Comparison of ENCODE assay signal across 9 cellular contexts in the genomic region with DNA sequence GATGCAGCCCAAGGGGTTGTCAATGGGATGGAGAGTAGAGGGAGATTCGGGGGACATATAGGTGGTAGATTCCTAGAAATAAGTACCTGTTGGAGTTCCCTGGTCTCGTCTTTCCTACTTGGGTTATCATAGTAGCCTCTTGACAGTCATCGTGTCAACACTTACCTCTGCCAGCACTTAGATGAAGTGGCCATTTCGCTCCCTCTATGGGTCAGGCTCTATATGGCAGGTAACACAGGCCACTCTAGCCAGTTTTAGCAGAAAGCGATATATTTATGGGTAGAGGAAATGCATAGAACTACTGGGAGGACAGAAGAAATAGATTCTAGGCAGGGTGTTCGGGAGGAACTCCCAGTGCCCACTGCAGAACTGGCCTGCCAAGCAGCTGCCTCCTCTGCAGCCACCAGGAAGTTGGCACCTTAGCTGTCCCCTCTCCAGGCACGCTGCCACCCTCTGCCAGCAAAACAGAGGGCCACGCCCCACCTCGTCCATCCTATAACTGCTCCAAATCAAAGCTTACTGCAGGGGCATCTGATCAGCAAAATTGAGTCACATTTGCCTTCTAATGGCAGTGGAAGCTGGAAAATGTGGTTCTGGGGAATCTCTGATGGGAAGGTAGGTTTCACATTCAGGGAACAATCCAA.
DNase-seq lines count a peak whose midpoint lies in the region; ATAC-seq and TF ChIP-seq lines count a peak whose summit lies in the region.
"Had no signal": no experiment of that assay in that cellular context is flagged by ENCODE, and none has a peak within 500 bp of the region (broad histone marks: within the 10 kb centered on the region; RNA-seq: fewer than 3 reads in every experiment).

No MANE protein-coding gene starts in this region.

- H3K27me3 ChIP-seq in H7 (ENCODE audit: control insufficient read depth, insufficient read depth, low read length) (no peaks in the 10 kb centered on the region; the same call in 1 of the 2 replicates), PC-3 (ENCODE audit: low read length) (no peaks in the 10 kb centered on the region), lower lobe of right lung (ENCODE audit: low read depth) (no peaks in the 10 kb centered on the region)

- no peak for DNase-seq in GM10266 (ENCODE audit: extremely low spot score)
- peak; percentile 35 for DNase-seq in H7
- peak; percentile 60 for DNase-seq in PC-3
- peak; percentile 47 for DNase-seq in lower lobe of right lung
- no peak for DNase-seq in H4 (ENCODE audit: low spot score)
- DNase-seq in EL, result no peak
- DNase-seq: stomach had no signal

- CTCF ChIA-PET in PC-3 (lab: Charles Lee), result interaction anchor here (0.6 to 1.5 kb wide), 3 partner anchors 24 to 353 kb away, joined by 3 to 8 read pairs (median 3); no protein-coding TSS in a partner anchor

- no peak overlapping the region for H3K9ac ChIP-seq in PC-3 (ENCODE audit: low read length)

- TF ChIP-seq CTCF in GM10266 (IDR thresholded peaks at IDR 0.05; ENCODE audit: control insufficient read depth, insufficient read depth, low read depth, missing control alignments), result peak; percentile 21
- peak; percentile 78 for TF ChIP-seq CTCF in PC-3 (conservative IDR thresholded peaks at IDR 0.05; ENCODE audit: low read depth, low read length)
- peak; percentile 31 for TF ChIP-seq CTCF in lower lobe of right lung (IDR thresholded peaks at IDR 0.05)

- no peaks in the 10 kb centered on the region for H4K20me1 ChIP-seq in PC-3 (ENCODE audit: low read length)

- POLR2A ChIA-PET in PC-3 (lab: Charles Lee; ENCODE audit: unreplicated experiment), result no interaction called here

- H3K9me3 ChIP-seq in PC-3 (ENCODE audit: low read length) (no peaks in the 10 kb centered on the region), lower lobe of right lung (no peaks in the 10 kb centered on the region)
- H3K9me3 ChIP-seq: stomach had no signal

- ATAC-seq in PC-3 (peak; percentile 88), lower lobe of right lung (peak; percentile 69 to 74), GM21737 (IDR thresholded peaks at IDR 0.05; ENCODE audit: unreplicated experiment) (no peak), HG02840 (IDR thresholded peaks at IDR 0.05; ENCODE audit: low FRiP score, unreplicated experiment) (no peak)

- BruUV-seq in PC-3 (replicated peaks; lab: Mats Ljungman, UMichigan), result no TSS peak

- H3K27ac ChIP-seq in PC-3 (ENCODE audit: low read length) (no peak overlapping the region), lower lobe of right lung (no peak overlapping the region)
- H3K27ac ChIP-seq: stomach had no signal

- H2AFZ ChIP-seq in PC-3 (ENCODE audit: low read length), result no peak overlapping the region; the same call in 1 of the 2 replicates

- H3K36me3 ChIP-seq in H7 (replicated peaks; ENCODE audit: control insufficient read depth, insufficient read depth, low read length), result no peaks in the 10 kb centered on the region
- no peaks in the 10 kb centered on the region for H3K36me3 ChIP-seq in PC-3 (ENCODE audit: low read depth, low read length)
- H3K36me3 ChIP-seq in lower lobe of right lung, result no peaks in the 10 kb centered on the region
- H3K36me3 ChIP-seq: stomach had no signal

- H3K9me2 ChIP-seq in PC-3 (replicated peaks; ENCODE audit: low read length), result no peaks in the 10 kb centered on the region

- no peak overlapping the region for H3K4me2 ChIP-seq in PC-3 (ENCODE audit: low read length)

- no peaks in the 10 kb centered on the region for H3K79me2 ChIP-seq in PC-3 (ENCODE audit: low read length)

- intact Hi-C loops in PC-3 (cut with micrococcal nuclease), result loop anchor here (1.0 kb wide), 1 partner anchor 47 kb away; no protein-coding TSS in a partner anchor
- intact Hi-C loops in lower lobe of right lung (cut with DNase I), result no loop called here

- H3K4me1 ChIP-seq in PC-3 (ENCODE audit: insufficient read depth, low read length), result 0 out of 2 replicates have a peak, but pooled peaks cover 4% of the 10 kb centered on the region
- no peaks in the 10 kb centered on the region for H3K4me1 ChIP-seq in lower lobe of right lung
- H3K4me1 ChIP-seq: stomach had no signal

- H3K4me3 ChIP-seq in H7 (ENCODE audit: insufficient read depth, low read depth, low read length) (no peak overlapping the region), PC-3 (ENCODE audit: low read length) (no peak overlapping the region), lower lobe of right lung (no peak overlapping the region)
- H3K4me3 ChIP-seq: stomach had no signal

- H3F3A ChIP-seq in PC-3 (ENCODE audit: low read length, unreplicated experiment), result no peaks in the 10 kb centered on the region

Comparison
In these comparisons a context has a peak if more than half of its experiments do, and no peak if none do; other contexts are left out.
1. DNase-seq: peak in H7 (single experiment), PC-3 (single experiment) and lower lobe of right lung (single experiment); none in GM10266 (single experiment), H4 (single experiment) and EL (single experiment).
2. CTCF ChIP-seq: peak in every context shown above with its lines; median percentile 78 in PC-3; 31 in lower lobe of right lung; 21 in GM10266.
3. ATAC-seq: peak in PC-3 (single experiment) and lower lobe of right lung (2 of 2); none in GM21737 (single experiment) and HG02840 (single experiment).